8 cellular contexts compared by ENCODE assay signal in genomic region chr2:73212448-73213176, GRCh38. TPM values are rescaled to one million over a fixed set of nuclear protein-coding genes. Genes with fewer than 3 reads are reported as not detected.
A peak's percentile ranks its signal among the peaks of the same experiment; 100 is the strongest.
DNase-seq lines count a peak whose midpoint lies in the region; ATAC-seq and TF ChIP-seq lines count a peak whose summit lies in the region.

No MANE protein-coding gene starts in this region.

- H3K14ac ChIP-seq in IMR-90 (replicated peaks; ENCODE audit: low read depth, low read length): no peak overlapping the region

- CTCF ChIA-PET in IMR-90 (lab: Yijun Ruan, JAX): interaction anchor here (1.0 to 2.4 kb wide), 7 partner anchors 11 to 319 kb away, joined by 3 to 11 read pairs (median 5); no protein-coding TSS in a partner anchor

- H3K36me3 ChIP-seq in IMR-90 (ENCODE audit: control insufficient read depth, insufficient read depth, low read length) (no peaks in the 10 kb centered on the region), OCI-LY1 (ENCODE audit: insufficient read depth, low read length) (no peaks in the 10 kb centered on the region)

- H3K56ac ChIP-seq in IMR-90 (ENCODE audit: extremely low read depth, insufficient read depth, low read length): no peak overlapping the region

- H3K27ac ChIP-seq in IMR-90 (ENCODE audit: insufficient read depth, low read length) (no peak overlapping the region), OCI-LY1 (ENCODE audit: low read depth, low read length, poor library complexity, severe bottlenecking) (no peak overlapping the region)

- H3K27me3 ChIP-seq in IMR-90 (ENCODE audit: control insufficient read depth, insufficient read depth, low read length) (peaks cover 10% of the 10 kb centered on the region), OCI-LY1 (ENCODE audit: insufficient read depth, low read length) (0 out of 2 replicates have a peak, but pooled peaks cover 2% of the 10 kb centered on the region)

- H3K4me3 ChIP-seq in IMR-90 (ENCODE audit: insufficient read depth, low read depth, low read length): no peak overlapping the region
- no peak overlapping the region for H3K4me3 ChIP-seq in OCI-LY1 (ENCODE audit: low read depth, low read length, poor library complexity, severe bottlenecking)

- H3F3A ChIP-seq in OCI-LY1 (ENCODE audit: insufficient read depth, low read length): no peaks in the 10 kb centered on the region

- H2BK120ac ChIP-seq in IMR-90 (ENCODE audit: low read depth, low read length): no peak overlapping the region

- H3K9me1 ChIP-seq in IMR-90 (ENCODE audit: insufficient read depth, low read length): 0 out of 2 replicates have a peak, but pooled peaks cover 5% of the 10 kb centered on the region

- peak; percentile 73 for ATAC-seq in GM21576 (IDR thresholded peaks at IDR 0.05; ENCODE audit: unreplicated experiment)
- peak; percentile 70 for ATAC-seq in IMR-90 (ENCODE audit: low read depth)
- peak; percentile 66 to 71 for ATAC-seq in naive thymus-derived CD8-positive, alpha-beta T cell
- peak; percentile 77 for ATAC-seq in stimulated activated memory B cell treated with anti-CD40 and anti-IgM and Interleukin-4, amounts not matched to agents 10 μg/mL and 1 μg/mL and 100 μg/mL, for 72 hours

- H4K8ac ChIP-seq in IMR-90 (ENCODE audit: low read depth in 2 of 2, low read length in 2 of 2): peak overlapping the region in 1 of 2 experiments; percentile 56; a peak in 2 of 4 replicates

- peaks cover 8% of the 10 kb centered on the region for H3K79me2 ChIP-seq in OCI-LY1 (ENCODE audit: insufficient read depth, low read length)

- TF ChIP-seq RAD21 in IMR-90 (IDR thresholded peaks at IDR 0.05; ENCODE audit: low read length): peak; percentile 61

- in situ Hi-C loops in IMR-90 (cut with MboI; ENCODE audit: low sequenced_read_pairs): no loop called here

- no peak overlapping the region for H2BK20ac ChIP-seq in IMR-90 (ENCODE audit: low read depth, low read length)

- H3K9me3 ChIP-seq in IMR-90 (ENCODE audit: control insufficient read depth, insufficient read depth, low read length) (no peaks in the 10 kb centered on the region), OCI-LY1 (ENCODE audit: low read length) (no peaks in the 10 kb centered on the region)

- H3K79me1 ChIP-seq in IMR-90 (ENCODE audit: low read depth in 1 of 2, low read length in 2 of 2): peaks cover 13 to 28% of the 10 kb centered on the region in 2 experiments; a peak in 3 of 4 replicates

- peak; percentile 73 for DNase-seq in DMS153 treated with DMSO at 0.1 percent for 48 hours (lab: John Stamatoyannopoulos, UW; ENCODE audit: unreplicated experiment)
- peak; percentile 87 for DNase-seq in IMR-90
- DNase-seq in activated T-cell treated with anti-CD3 and anti-CD28 coated beads for 4 hours: peak; percentile 63
- peak; percentile 71 to 81 for DNase-seq in erythroblast (lab: John Stamatoyannopoulos, UW)
- DNase-seq in naive thymus-derived CD8-positive, alpha-beta T cell: peak; percentile 52 to 79 (median 68)

- no peak overlapping the region for H2BK15ac ChIP-seq in IMR-90 (ENCODE audit: low read depth, low read length)

- peak overlapping the region; percentile 28; the same call in 1 of the 2 replicates for H2AK5ac ChIP-seq in IMR-90 (ENCODE audit: low read depth, low read length)

- H3K27ac Mint-ChIP-seq in naive thymus-derived CD8-positive, alpha-beta T cell: peak overlapping the region in 9 of 10 donors; percentile 13 to 98 (median 68)
- no peak overlapping the region for H3K27ac Mint-ChIP-seq in stimulated activated memory B cell treated with anti-CD40 and anti-IgM and Interleukin-4, amounts not matched to agents 10 μg/mL and 1 μg/mL and 100 μg/mL, for 72 hours

- peaks cover 14 to 39% (median 32%) of the 10 kb centered on the region in 4 donors for H3K4me1 Mint-ChIP-seq in naive thymus-derived CD8-positive, alpha-beta T cell
- peaks cover 31% of the 10 kb centered on the region for H3K4me1 Mint-ChIP-seq in stimulated activated memory B cell treated with anti-CD40 and anti-IgM and Interleukin-4, amounts not matched to agents 10 μg/mL and 1 μg/mL and 100 μg/mL, for 72 hours

- H4K91ac ChIP-seq in IMR-90 (ENCODE audit: insufficient read depth, low read depth, low read length): no peak overlapping the region

- intact Hi-C loops in IMR-90 (cut with micrococcal nuclease): loop anchor here (1.0 to 2.0 kb wide), 2 partner anchors 128 to 320 kb away; no protein-coding TSS in a partner anchor

- H2AK9ac ChIP-seq in IMR-90 (replicated peaks; ENCODE audit: low read depth, low read length, poor library complexity): peak overlapping the region; percentile 63

- H3K4me3 Mint-ChIP-seq in naive thymus-derived CD8-positive, alpha-beta T cell: peak overlapping the region in 9 of 10 donors; percentile 44 to 88 (median 58)
- no peak overlapping the region for H3K4me3 Mint-ChIP-seq in stimulated activated memory B cell treated with anti-CD40 and anti-IgM and Interleukin-4, amounts not matched to agents 10 μg/mL and 1 μg/mL and 100 μg/mL, for 72 hours

- no peaks in the 10 kb centered on the region for H3K9me2 ChIP-seq in OCI-LY1 (ENCODE audit: low read depth, low read length)

- dilution Hi-C loops in IMR-90 (cut with HindIII; ENCODE audit: low sequenced_read_pairs, unreplicated experiment): no loop called here

- no peak overlapping the region for H3K4ac ChIP-seq in IMR-90 (ENCODE audit: low read depth, low read length)

- H3K18ac ChIP-seq in IMR-90 (ENCODE audit: low read depth, low read length): no peak overlapping the region

- H3K4me1 ChIP-seq in IMR-90 (ENCODE audit: control insufficient read depth, insufficient read depth, low read length): peaks cover 6% of the 10 kb centered on the region; the same call in 1 of the 2 replicates
- peaks cover 26% of the 10 kb centered on the region for H3K4me1 ChIP-seq in OCI-LY1 (ENCODE audit: insufficient read depth, low read length, severe bottlenecking)

- no peak overlapping the region; the same call in 1 of the 2 replicates for H4K5ac ChIP-seq in IMR-90 (ENCODE audit: low read depth, low read length)

- H2AFZ ChIP-seq in IMR-90 (replicated peaks; ENCODE audit: low read length, poor library complexity): peak overlapping the region; percentile 83
- 0 out of 2 replicates have a peak overlapping the region, but pooled peaks have one; percentile 9 for H2AFZ ChIP-seq in OCI-LY1 (ENCODE audit: low read length)

- no peak overlapping the region for H3K9ac ChIP-seq in IMR-90 (ENCODE audit: low read depth, low read length)
- H3K9ac ChIP-seq in OCI-LY1 (ENCODE audit: low read length): no peak overlapping the region

- no peak overlapping the region for H3K23ac ChIP-seq in IMR-90 (ENCODE audit: low read depth, low read length)

- H4K20me1 ChIP-seq in IMR-90 (ENCODE audit: insufficient read depth, low read length) (no peaks in the 10 kb centered on the region), OCI-LY1 (ENCODE audit: insufficient read depth, low read length) (no peaks in the 10 kb centered on the region)

- WGBS in IMR-90 (ENCODE audit: extremely low coverage in 2 of 2, insufficient read length in 1 of 2), 2 experiments: 66% methylated on average over 8 of the region's 20 CpGs; no CpG with 5 or more reads in 1 of the 2 experiments

- POLR2A ChIA-PET in IMR-90 (lab: Charles Lee; ENCODE audit: unreplicated experiment): no interaction called here
- POLR2A ChIA-PET in naive thymus-derived CD8-positive, alpha-beta T cell (lab: Charles Lee): interaction anchor here (0.7 to 2.5 kb wide), 5 partner anchors 18 to 173 kb away, joined by 3 to 29 read pairs (median 5); partner anchors contain the start of genes ALMS1, CCT7 and PRADC1

- no peaks in the 10 kb centered on the region for H3K9me3 Mint-ChIP-seq in naive thymus-derived CD8-positive, alpha-beta T cell
- H3K9me3 Mint-ChIP-seq in stimulated activated memory B cell treated with anti-CD40 and anti-IgM and Interleukin-4, amounts not matched to agents 10 μg/mL and 1 μg/mL and 100 μg/mL, for 72 hours: no peaks in the 10 kb centered on the region

- no TSS peak for BruUV-seq in IMR-90 (replicated peaks; lab: Mats Ljungman, UMichigan)

- H3K27me3 Mint-ChIP-seq in naive thymus-derived CD8-positive, alpha-beta T cell: peaks cover 5 to 12% (median 7%) of the 10 kb centered on the region in 5 donors
- peaks cover 24% of the 10 kb centered on the region for H3K27me3 Mint-ChIP-seq in stimulated activated memory B cell treated with anti-CD40 and anti-IgM and Interleukin-4, amounts not matched to agents 10 μg/mL and 1 μg/mL and 100 μg/mL, for 72 hours

- TF ChIP-seq CTCF in IMR-90 (conservative IDR thresholded peaks at IDR 0.05; ENCODE audit: low read depth, low read length) (peak; percentile 83), OCI-LY1 (IDR thresholded peaks at IDR 0.05; ENCODE audit: low read length) (peak; percentile 90)

- H3K36me3 Mint-ChIP-seq in naive thymus-derived CD8-positive, alpha-beta T cell: no peaks in the 10 kb centered on the region
- no peaks in the 10 kb centered on the region for H3K36me3 Mint-ChIP-seq in stimulated activated memory B cell treated with anti-CD40 and anti-IgM and Interleukin-4, amounts not matched to agents 10 μg/mL and 1 μg/mL and 100 μg/mL, for 72 hours

- H2BK5ac ChIP-seq in IMR-90 (ENCODE audit: low read depth, low read length, poor library complexity, severe bottlenecking): no peak overlapping the region

- no peak for TF ChIP-seq POLR2A in IMR-90 (IDR thresholded peaks at IDR 0.05; ENCODE audit: low read depth, low read length)
- TF ChIP-seq POLR2A in erythroblast (IDR thresholded peaks at IDR 0.05; ENCODE audit: low read length): no peak

- H3K4me2 ChIP-seq in IMR-90 (ENCODE audit: low read depth, low read length) (no peak overlapping the region), OCI-LY1 (ENCODE audit: low read length) (0 out of 2 replicates have a peak overlapping the region, but pooled peaks have one; percentile 13)

RNA-seq across cellular contexts. Expression of gene SMYD5, which starts 1.4 kb away (rescaled TPM):
- total RNA-seq in IMR-90 (2012; rRNA removed): 18.9 and 19.7 TPM in 2 replicates
- polyA plus RNA-seq in IMR-90 (2012; rRNA removed): 16.9 and 17.8 TPM in 2 replicates
- polyA plus RNA-seq in IMR-90 (2012; cell fraction: cytosol; rRNA removed): 10.8 and 12.0 TPM in 2 replicates
- 36.5 and 44.1 TPM in 2 replicates for polyA plus RNA-seq in IMR-90 (2012; cell fraction: nucleus; rRNA removed; ENCODE audit: low replicate concordance)
- total RNA-seq in naive thymus-derived CD8-positive, alpha-beta T cell: 10 to 100 TPM; 51.2 to 56.3 TPM
- 10 to 100 TPM; 22.7 to 28.3 (median 25.3) TPM for polyA plus RNA-seq in naive thymus-derived CD8-positive, alpha-beta T cell

RNA-seq across cellular contexts. Expression of gene NOTO, which starts 10.2 kb away (rescaled TPM):
- total RNA-seq in IMR-90 (2012; rRNA removed): not detected in 2 replicates
- polyA plus RNA-seq in IMR-90 (2012; rRNA removed): not detected in 2 replicates
- polyA plus RNA-seq in IMR-90 (2012; cell fraction: cytosol; rRNA removed): not detected in 2 replicates
- polyA plus RNA-seq in IMR-90 (2012; cell fraction: nucleus; rRNA removed; ENCODE audit: low replicate concordance): not detected in 2 replicates
- not detected for total RNA-seq in naive thymus-derived CD8-positive, alpha-beta T cell
- polyA plus RNA-seq in naive thymus-derived CD8-positive, alpha-beta T cell: not detected

RNA-seq across cellular contexts. Expression of gene PRADC1, which starts 20.4 kb away (rescaled TPM):
- total RNA-seq in IMR-90 (2012; rRNA removed): 13.1 and 14.4 TPM in 2 replicates
- 18.4 and 23.1 TPM in 2 replicates for polyA plus RNA-seq in IMR-90 (2012; rRNA removed)
- 18.4 and 22.8 TPM in 2 replicates for polyA plus RNA-seq in IMR-90 (2012; cell fraction: cytosol; rRNA removed)
- polyA plus RNA-seq in IMR-90 (2012; cell fraction: nucleus; rRNA removed; ENCODE audit: low replicate concordance): 5.8 and 9.0 TPM in 2 replicates
- total RNA-seq in naive thymus-derived CD8-positive, alpha-beta T cell: 10 to 100 TPM in 1 of 2 experiments, 1 to 10 TPM in 1; 7.8 to 10.7 TPM
- polyA plus RNA-seq in naive thymus-derived CD8-positive, alpha-beta T cell: 10 to 100 TPM; 26.1 to 38.8 (median 27.6) TPM

RNA-seq across cellular contexts. Expression of gene CCT7, which starts 21.5 kb away (rescaled TPM):
- total RNA-seq in IMR-90 (2012; rRNA removed): 557 and 575 TPM in 2 replicates
- 321 and 329 TPM in 2 replicates for polyA plus RNA-seq in IMR-90 (2012; rRNA removed)
- 226 and 323 TPM in 2 replicates for polyA plus RNA-seq in IMR-90 (2012; cell fraction: cytosol; rRNA removed)
- polyA plus RNA-seq in IMR-90 (2012; cell fraction: nucleus; rRNA removed; ENCODE audit: low replicate concordance): 107 and 114 TPM in 2 replicates
- 100 to 1,000 TPM; 206 to 217 TPM for total RNA-seq in naive thymus-derived CD8-positive, alpha-beta T cell
- 100 to 1,000 TPM; 294 to 306 (median 299) TPM for polyA plus RNA-seq in naive thymus-derived CD8-positive, alpha-beta T cell
